Comparison of ENCODE assay signal across 32 cellular contexts in the genomic region with DNA sequence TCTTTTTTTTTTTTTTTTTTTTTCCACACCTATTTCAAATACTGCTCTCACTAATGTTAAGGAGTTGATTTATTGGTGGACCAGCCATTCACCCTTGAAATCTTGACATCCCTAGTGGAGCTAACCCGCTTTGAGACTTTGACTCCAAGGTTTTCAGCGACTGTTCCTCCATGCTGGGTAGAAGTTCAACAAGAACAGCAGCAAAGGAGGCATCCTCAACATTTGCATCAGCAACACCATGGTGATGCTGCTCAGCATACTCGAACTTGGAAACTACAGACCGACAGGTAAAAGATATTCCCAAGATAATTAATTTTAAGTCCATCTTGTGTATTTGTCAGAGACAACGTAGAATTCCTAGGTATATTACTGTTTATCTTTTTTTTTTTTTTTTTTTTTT.
"Had no signal": no experiment of that assay in that cellular context is flagged by ENCODE, and none has a peak within 500 bp of the region (broad histone marks: within the 10 kb centered on the region; RNA-seq: fewer than 3 reads in every experiment).

No MANE protein-coding gene starts in this region.

- H3K4me1 ChIP-seq: breast epithelium had no signal

- DNase-seq: activated effector memory CD4-positive, alpha-beta T cell treated with anti-CD3 and anti-CD28 coated beads, Interleukin-2, amount 50 U/mL, for 16 hours; activated effector memory CD4-positive, alpha-beta T cell treated with Interleukin-2 at 50 U/mL for 16 hours; activated gamma-delta T cell; activated gamma-delta T cell treated with Interleukin-2 at 50 U/mL for 16 hours; activated naive CD4-positive, alpha-beta T cell; activated naive CD4-positive, alpha-beta T cell treated with anti-CD3 and anti-CD28 coated beads for 36 hours; activated naive CD4-positive, alpha-beta T cell treated with anti-CD3 and anti-CD28 coated beads, Interleukin-2, amount 10 ng/mL, durations not matched to agents 7 days and 5 days; activated naive CD4-positive, alpha-beta T cell treated with anti-CD3 and anti-CD28 coated beads, Interleukin-2, amount 50 U/mL, for 16 hours; activated naive CD4-positive, alpha-beta T cell treated with Interleukin-2 at 50 U/mL for 16 hours; activated naive CD8-positive, alpha-beta T cell treated with anti-CD3 and anti-CD28 coated beads for 36 hours; activated naive CD8-positive, alpha-beta T cell treated with anti-CD3 and anti-CD28 coated beads, Interleukin-2, amount 10 ng/mL, durations not matched to agents 7 days and 5 days; activated naive CD8-positive, alpha-beta T cell treated with anti-CD3 and anti-CD28 coated beads, Interleukin-2, amount 50 U/mL, for 24 hours; activated T-cell treated with anti-CD3 and anti-CD28 coated beads, Interleukin-2, amount 50 U/mL, for 1 hour; activated T-cell treated with anti-CD3 and anti-CD28 coated beads, Interleukin-2, amount 50 U/mL, for 24 hours; activated T-cell treated with anti-CD3 and anti-CD28 coated beads, Interleukin-2, amount 50 U/mL, for 4 hours; activated T-cell treated with anti-CD3 and anti-CD28 coated beads, Interleukin-2, amount 50 U/mL, for 48 hours; activated T-cell treated with anti-CD3 and anti-CD28 coated beads, Interleukin-2, amount 50 U/mL, for 72 hours; adrenal gland; amniotic stem cell; amygdala; anterior cingulate cortex; aorta; body of pancreas; brain microvascular endothelial cell; caudate nucleus; central memory CD4-positive, alpha-beta T cell; cerebellar nuclear complex had no signal

- ATAC-seq: activated naive CD4-positive, alpha-beta T cell treated with anti-CD3 and anti-CD28 coated beads, Interleukin-2, amount 50 U/mL, for 72 hours; activated naive CD8-positive, alpha-beta T cell treated with anti-CD3 and anti-CD28 coated beads, Interleukin-2, amount 50 U/mL, for 24 hours; activated T-cell treated with anti-CD3 and anti-CD28 coated beads, Interleukin-2, amount 50 U/mL, for 4 hours; activated T-cell treated with anti-CD3 and anti-CD28 coated beads, Interleukin-2, amount 50 U/mL, for 72 hours; activated T-helper 17 cell treated with anti-CD3 and anti-CD28 coated beads, Interleukin-2, amount 50 U/mL, for 72 hours; body of pancreas had no signal

- H3K27ac ChIP-seq: adrenal gland, ascending aorta, body of pancreas, brain microvascular endothelial cell, breast epithelium, cardiac muscle cell had no signal

- H3K27me3 ChIP-seq: adrenal gland, ascending aorta, body of pancreas, brain microvascular endothelial cell, breast epithelium, cardiac muscle cell had no signal

- H3K4me3 ChIP-seq: adrenal gland, ascending aorta, body of pancreas, breast epithelium, cardiac muscle cell had no signal

- H3K36me3 ChIP-seq: breast epithelium had no signal

- H3K9me3 ChIP-seq: adrenal gland, ascending aorta, body of pancreas, breast epithelium had no signal
